In genomic region chr15:88467935-88468528, GRCh38 we compare ENCODE assay signal across 8 cellular contexts. TPM values are rescaled to one million over a fixed set of nuclear protein-coding genes. Genes with fewer than 3 reads are reported as not detected.
DNase-seq lines count a peak whose midpoint lies in the region; ATAC-seq and TF ChIP-seq lines count a peak whose summit lies in the region.

No MANE protein-coding gene starts in this region.

- H3K36me3 ChIP-seq in BLaER1 treated with 17β-estradiol and CSF1 and Interleukin-3, amounts not matched to agents 10 nM and 100 nM, result peaks cover 41 to 73% (median 64%) of the 10 kb centered on the region in 11 experiments
- H3K36me3 ChIP-seq in endocrine pancreas (ENCODE audit: control insufficient read depth, insufficient read depth, low read length), result no peaks in the 10 kb centered on the region
- H3K36me3 ChIP-seq in neural cell (ENCODE audit: insufficient read depth, low read length), result no peaks in the 10 kb centered on the region

- no peaks in the 10 kb centered on the region for H3K9me3 ChIP-seq in BLaER1 treated with 17β-estradiol and CSF1 and Interleukin-3, amounts not matched to agents 10 nM and 100 nM (replicated peaks in 1 of 11)
- H3K9me3 ChIP-seq in endocrine pancreas (ENCODE audit: control insufficient read depth, low read length) (no peaks in the 10 kb centered on the region), neural cell (ENCODE audit: low read length) (no peaks in the 10 kb centered on the region)

- peak; percentile 16 for ATAC-seq in GM21526 (IDR thresholded peaks at IDR 0.05; ENCODE audit: low FRiP score, unreplicated experiment)
- no peak for ATAC-seq in GM18870 (IDR thresholded peaks at IDR 0.05; ENCODE audit: unreplicated experiment)

- H3K27me3 ChIP-seq in BLaER1 treated with 17β-estradiol and CSF1 and Interleukin-3, amounts not matched to agents 10 nM and 100 nM, result no peaks in the 10 kb centered on the region
- H3K27me3 ChIP-seq in endocrine pancreas (ENCODE audit: control insufficient read depth, insufficient read depth, low read length) (no peaks in the 10 kb centered on the region), neural cell (ENCODE audit: insufficient read depth, low read depth, low read length) (no peaks in the 10 kb centered on the region)

- H4K20me1 ChIP-seq in BLaER1 treated with 17β-estradiol and CSF1 and Interleukin-3, amounts not matched to agents 10 nM and 100 nM, result peaks cover 0 to 22% (median 6%) of the 10 kb centered on the region in 11 experiments; a peak in 6 of 22 replicates
- H4K20me1 ChIP-seq in neural cell (ENCODE audit: insufficient read depth), result no peaks in the 10 kb centered on the region

- TF ChIP-seq EP300 in neural cell (conservative IDR thresholded peaks at IDR 0.05; ENCODE audit: poor library complexity, severe bottlenecking), result no peak

- TF ChIP-seq CTCF in RWPE1 (conservative IDR thresholded peaks at IDR 0.05; ENCODE audit: low read depth), result peak; percentile 47
- peak; percentile 54 for TF ChIP-seq CTCF in neural cell (IDR thresholded peaks at IDR 0.05; ENCODE audit: poor library complexity, severe bottlenecking)

- peaks cover 28% of the 10 kb centered on the region for H3K79me2 ChIP-seq in neural cell (replicated peaks; ENCODE audit: insufficient read depth, low read length)

- peak overlapping the region; percentile 81 to 93 (median 87) for H3K4me3 ChIP-seq in BLaER1 treated with 17β-estradiol and CSF1 and Interleukin-3, amounts not matched to agents 10 nM and 100 nM
- H3K4me3 ChIP-seq in endocrine pancreas (ENCODE audit: control insufficient read depth, insufficient read depth, low read length) (peak overlapping the region; percentile 98), neural cell (ENCODE audit: low read length) (peak overlapping the region; percentile 84)

- peaks cover 23 to 50% (median 40%) of the 10 kb centered on the region in 10 experiments for H3K4me1 ChIP-seq in BLaER1 treated with 17β-estradiol and CSF1 and Interleukin-3, amounts not matched to agents 10 nM and 100 nM
- peaks cover 19% of the 10 kb centered on the region for H3K4me1 ChIP-seq in endocrine pancreas (ENCODE audit: control insufficient read depth, insufficient read depth, low read length)

- H3K27ac ChIP-seq in BLaER1 treated with 17β-estradiol and CSF1 and Interleukin-3, amounts not matched to agents 10 nM and 100 nM, result peak overlapping the region; percentile 94 to 99 (median 98)
- H3K27ac ChIP-seq in RWPE1, result peak overlapping the region; percentile 79
- peak overlapping the region; percentile 73 for H3K27ac ChIP-seq in neural cell (ENCODE audit: low read length)

- peak overlapping the region; percentile 84 to 98 (median 92) for H3K4me2 ChIP-seq in BLaER1 treated with 17β-estradiol and CSF1 and Interleukin-3, amounts not matched to agents 10 nM and 100 nM
- peak overlapping the region; percentile 87 for H3K4me2 ChIP-seq in neural cell (ENCODE audit: low read length)

- H2AFZ ChIP-seq in neural cell (ENCODE audit: low read depth, low read length), result peak overlapping the region; percentile 63

- CTCF ChIA-PET in RWPE1 (lab: Yijun Ruan, JAX), result interaction anchor here (0.5 to 1.4 kb wide), 4 partner anchors 13 to 146 kb away, joined by 3 to 6 read pairs (median 4); no protein-coding TSS in a partner anchor

- POLR2A ChIA-PET in RWPE1 (lab: Yijun Ruan, JAX; ENCODE audit: low non-redundant PET), result no interaction called here

- H3K9ac ChIP-seq in BLaER1 treated with 17β-estradiol and CSF1 and Interleukin-3, amounts not matched to agents 10 nM and 100 nM, result peak overlapping the region; percentile 89 to 99 (median 95)
- H3K9ac ChIP-seq in endocrine pancreas (ENCODE audit: control insufficient read depth, insufficient read depth, low read length) (peak overlapping the region; percentile 75), neural cell (ENCODE audit: low read length) (peak overlapping the region; percentile 77)

- no peaks in the 10 kb centered on the region for H3K9me2 ChIP-seq in neural cell (ENCODE audit: insufficient read depth, low read length)

- peak; percentile 19 for TF ChIP-seq RAD21 in neural cell (conservative IDR thresholded peaks at IDR 0.05)

- DNase-seq in RWPE1 (ENCODE audit: low spot score), result no peak
- no peak for DNase-seq in stimulated activated naive CD4-positive, alpha-beta T cell treated with Interleukin-2 at 50 U/mL for 16 hours (lab: John Stamatoyannopoulos, UW)
- DNase-seq in LoVo (ENCODE audit: low spot score), result no peak

- H3F3A ChIP-seq in neural cell (ENCODE audit: insufficient read depth, low read length, poor library complexity, severe bottlenecking), result no peaks in the 10 kb centered on the region

TF ChIP-seq in neural cell, 6 proteins besides CTCF, POLR2A, EP300 and RAD21:
- no peak for TF ChIP-seq TAF1 (IDR thresholded peaks at IDR 0.05; ENCODE audit: low read depth)
- no peak for TF ChIP-seq SMC3 (conservative IDR thresholded peaks at IDR 0.05; ENCODE audit: poor library complexity)
- TF ChIP-seq MXI1 (conservative IDR thresholded peaks at IDR 0.05; ENCODE audit: poor library complexity, severe bottlenecking), result no peak
- no peak for TF ChIP-seq REST (IDR thresholded peaks at IDR 0.05; ENCODE audit: borderline replicate concordance)
- no peak for TF ChIP-seq POLR2AphosphoS5 (IDR thresholded peaks at IDR 0.05)
- no peak for TF ChIP-seq EZH2 (IDR thresholded peaks at IDR 0.05; ENCODE audit: borderline replicate concordance, insufficient read depth, low read length, poor library complexity, severe bottlenecking)

RNA-seq across cellular contexts. Expression of gene MRPS11, which starts 0.5 kb away (rescaled TPM):
- 57.5 and 68.7 TPM in 2 replicates for polyA plus RNA-seq in neural cell
- polyA minus RNA-seq in neural cell, result 27.5 and 29.6 TPM in 2 replicates

RNA-seq across cellular contexts. Expression of gene MRPL46, which starts 0.8 kb away (rescaled TPM):
- 32.8 and 41.0 TPM in 2 replicates for polyA plus RNA-seq in neural cell
- 16.3 and 22.8 TPM in 2 replicates for polyA minus RNA-seq in neural cell
